In the genomic region with DNA sequence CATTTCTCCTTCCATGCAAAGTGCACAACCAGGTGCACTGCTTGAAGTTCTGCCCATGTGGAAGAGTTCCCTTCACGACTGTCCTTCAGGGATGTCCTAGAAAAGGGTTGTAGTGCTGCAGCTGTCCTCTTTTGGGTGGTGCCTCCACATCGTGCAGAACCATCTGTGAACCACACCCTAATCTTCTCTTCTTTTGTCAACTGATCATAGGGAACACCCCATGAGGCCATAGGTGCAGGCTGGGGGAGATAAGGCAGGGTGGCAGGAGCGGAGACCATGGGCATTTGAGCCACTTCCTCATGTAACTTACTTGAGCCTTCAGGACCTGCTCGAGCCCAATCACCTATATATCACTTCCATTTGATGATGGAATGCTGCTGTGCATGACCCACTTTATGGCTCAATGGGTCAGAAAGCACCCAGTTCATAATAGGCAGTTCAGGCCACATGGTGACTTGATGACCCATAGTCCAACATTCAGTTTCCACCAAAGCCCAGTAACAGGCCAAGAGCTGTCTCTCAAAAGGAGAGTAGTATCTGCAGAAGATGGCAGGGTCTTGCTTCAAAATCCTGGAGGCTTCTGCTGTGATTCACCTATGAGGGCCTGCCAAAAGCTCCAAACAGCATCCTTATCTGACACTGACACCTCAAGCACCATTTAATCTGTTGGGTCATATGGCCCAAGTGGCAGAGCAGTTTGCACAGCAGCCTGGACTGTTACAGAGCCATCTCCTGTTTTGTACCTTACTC, we compare ENCODE assay signal across 22 cellular contexts.
"Had no signal": no experiment of that assay in that cellular context is flagged by ENCODE, and none has a peak within 500 bp of the region (broad histone marks: within the 10 kb centered on the region; RNA-seq: fewer than 3 reads in every experiment).

No MANE protein-coding gene starts in this region.

- ATAC-seq: HepG2, Panc1, PC-3 had no signal

- H3K9me3 ChIP-seq: SK-N-SH had no signal

- DNase-seq: IMR-90, Kasumi-1, MV-4-11, NCI-H1048, NCI-H1105, NCI-H1417, NCI-H1436 treated with DMSO at 0.1 percent for 48 hours, NCI-H1694, NCI-H187 treated with DMSO at 0.1 percent for 48 hours, NCI-H2029 treated with DMSO at 0.1 percent for 48 hours, NCI-H2171 treated with DMSO at 0.1 percent for 48 hours, NCI-H345, NCI-H526 treated with DMSO at 0.1 percent for 48 hours, NCI-H774, PC-3, SHP77, SK-N-SH, SW 1271 had no signal

- H3K4me2 ChIP-seq: KMS-11, SK-N-SH had no signal

- H3K9ac ChIP-seq: KMS-11, SK-N-SH had no signal

- H3K27ac ChIP-seq: KMS-11, RWPE1 had no signal
